ENCODE assay signal across 1 cellular context in genomic region chr20:17875981-17876385, GRCh38.
TF ChIP-seq lines count a peak whose summit lies in the region.

No MANE protein-coding gene starts in this region.

TF ChIP-seq in HepG2, 621 proteins besides CTCF, POLR2A, EP300 and RAD21 (continued from another document):
- TF ChIP-seq, protein P1, sequence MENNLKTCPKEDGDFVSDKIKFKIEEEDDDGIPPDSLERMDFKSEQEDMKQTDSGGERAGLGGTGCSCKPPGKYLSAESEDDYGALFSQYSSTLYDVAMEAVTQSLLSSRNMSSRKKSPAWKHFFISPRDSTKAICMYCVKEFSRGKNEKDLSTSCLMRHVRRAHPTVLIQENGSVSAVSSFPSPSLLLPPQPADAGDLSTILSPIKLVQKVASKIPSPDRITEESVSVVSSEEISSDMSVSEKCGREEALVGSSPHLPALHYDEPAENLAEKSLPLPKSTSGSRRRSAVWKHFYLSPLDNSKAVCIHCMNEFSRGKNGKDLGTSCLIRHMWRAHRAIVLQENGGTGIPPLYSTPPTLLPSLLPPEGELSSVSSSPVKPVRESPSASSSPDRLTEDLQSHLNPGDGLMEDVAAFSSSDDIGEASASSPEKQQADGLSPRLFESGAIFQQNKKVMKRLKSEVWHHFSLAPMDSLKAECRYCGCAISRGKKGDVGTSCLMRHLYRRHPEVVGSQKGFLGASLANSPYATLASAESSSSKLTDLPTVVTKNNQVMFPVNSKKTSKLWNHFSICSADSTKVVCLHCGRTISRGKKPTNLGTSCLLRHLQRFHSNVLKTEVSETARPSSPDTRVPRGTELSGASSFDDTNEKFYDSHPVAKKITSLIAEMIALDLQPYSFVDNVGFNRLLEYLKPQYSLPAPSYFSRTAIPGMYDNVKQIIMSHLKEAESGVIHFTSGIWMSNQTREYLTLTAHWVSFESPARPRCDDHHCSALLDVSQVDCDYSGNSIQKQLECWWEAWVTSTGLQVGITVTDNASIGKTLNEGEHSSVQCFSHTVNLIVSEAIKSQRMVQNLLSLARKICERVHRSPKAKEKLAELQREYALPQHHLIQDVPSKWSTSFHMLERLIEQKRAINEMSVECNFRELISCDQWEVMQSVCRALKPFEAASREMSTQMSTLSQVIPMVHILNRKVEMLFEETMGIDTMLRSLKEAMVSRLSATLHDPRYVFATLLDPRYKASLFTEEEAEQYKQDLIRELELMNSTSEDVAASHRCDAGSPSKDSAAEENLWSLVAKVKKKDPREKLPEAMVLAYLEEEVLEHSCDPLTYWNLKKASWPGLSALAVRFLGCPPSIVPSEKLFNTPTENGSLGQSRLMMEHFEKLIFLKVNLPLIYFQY (CRISPR knock-in tag; IDR thresholded peaks at IDR 0.05; ENCODE audit: borderline replicate concordance) = no peak
- TF ChIP-seq IRF2 (CRISPR knock-in tag; IDR thresholded peaks at IDR 0.05) (0 out of 2 replicates have a peak, but pooled peaks have one; percentile 3), STAG1 (CRISPR knock-in tag; IDR thresholded peaks at IDR 0.05) (peak; percentile 4; the same call in 1 of the 2 replicates), GFI1 (CRISPR knock-in tag; IDR thresholded peaks at IDR 0.05; ENCODE audit: borderline replicate concordance) (0 out of 2 replicates have a peak, but pooled peaks have one; percentile 23), ZNF225 (CRISPR knock-in tag; IDR thresholded peaks at IDR 0.05) (peak; percentile 57; the same call in 1 of the 2 replicates), SMAD9 (CRISPR knock-in tag; IDR thresholded peaks at IDR 0.05) (0 out of 2 replicates have a peak, but pooled peaks have one; percentile 20), SMAD1 (CRISPR knock-in tag; IDR thresholded peaks at IDR 0.05; ENCODE audit: borderline replicate concordance, low read depth) (0 out of 2 replicates have a peak, but pooled peaks have one; percentile 59), MLLT10 (CRISPR knock-in tag; IDR thresholded peaks at IDR 0.05) (no peak), GABPB1 (CRISPR knock-in tag; IDR thresholded peaks at IDR 0.05) (peak; percentile 9; the same call in 1 of the 2 replicates), HNF4A (CRISPR knock-in tag; IDR thresholded peaks at IDR 0.05) (peak; percentile 25; the same call in 1 of the 2 replicates), ZNF343 (CRISPR knock-in tag; IDR thresholded peaks at IDR 0.05) (0 out of 2 replicates have a peak, but pooled peaks have one; percentile 10), HNRNPL (IDR thresholded peaks at IDR 0.05; ENCODE audit: low read depth, low read length) (peak; percentile 82), RCOR2 (CRISPR knock-in tag; IDR thresholded peaks at IDR 0.05) (0 out of 2 replicates have a peak, but pooled peaks have one; percentile 13), USF2 (IDR thresholded peaks at IDR 0.05; ENCODE audit: low read depth, low read length) (0 out of 2 replicates have a peak, but pooled peaks have one; percentile 9), USF2 (CRISPR knock-in tag; IDR thresholded peaks at IDR 0.05; ENCODE audit: borderline replicate concordance) (no peak), ZBTB38 (CRISPR knock-in tag; IDR thresholded peaks at IDR 0.05) (peak; percentile 99), KDM5A (IDR thresholded peaks at IDR 0.05; ENCODE audit: borderline replicate concordance, low read length) (no peak), ADNP (CRISPR knock-in tag; IDR thresholded peaks at IDR 0.05) (no peak), SOX13 (IDR thresholded peaks at IDR 0.05) (no peak), SOX13 (CRISPR knock-in tag; conservative IDR thresholded peaks at IDR 0.05 in 1 of 2, IDR thresholded peaks at IDR 0.05 in 1 of 2) (0 out of 4 replicates have a peak, but pooled peaks of 1 of the 2 experiments have one; percentile 22), ZC3H4 (CRISPR knock-in tag; IDR thresholded peaks at IDR 0.05; ENCODE audit: borderline replicate concordance) (peak; percentile 91), CSRNP1 (CRISPR knock-in tag; IDR thresholded peaks at IDR 0.05) (no peak), KDM2A (CRISPR knock-in tag; IDR thresholded peaks at IDR 0.05; ENCODE audit: borderline replicate concordance, low read depth) (0 out of 2 replicates have a peak, but pooled peaks have one; percentile 14), ZNF232 (CRISPR knock-in tag; IDR thresholded peaks at IDR 0.05; ENCODE audit: borderline replicate concordance) (0 out of 2 replicates have a peak, but pooled peaks have one; percentile 30), MAFF (IDR thresholded peaks at IDR 0.05; ENCODE audit: low read depth, low read length) (no peak), PRMT3 (CRISPR knock-in tag; IDR thresholded peaks at IDR 0.05; ENCODE audit: borderline replicate concordance, low read depth) (peak; percentile 18; the same call in 1 of the 2 replicates), XRCC5 (optimal IDR thresholded peaks at IDR 0.05; ENCODE audit: low read length) (peak; percentile 52), HOXA3 (CRISPR knock-in tag; IDR thresholded peaks at IDR 0.05) (0 out of 2 replicates have a peak, but pooled peaks have one; percentile 15), DR1 (CRISPR knock-in tag; IDR thresholded peaks at IDR 0.05) (no peak), ZBTB33 (CRISPR knock-in tag; IDR thresholded peaks at IDR 0.05) (peak; percentile 92)
- TF ChIP-seq, protein P2, sequence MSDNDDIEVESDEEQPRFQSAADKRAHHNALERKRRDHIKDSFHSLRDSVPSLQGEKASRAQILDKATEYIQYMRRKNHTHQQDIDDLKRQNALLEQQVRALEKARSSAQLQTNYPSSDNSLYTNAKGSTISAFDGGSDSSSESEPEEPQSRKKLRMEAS (IDR thresholded peaks at IDR 0.05) = peak; percentile 36; the same call in 1 of the 2 replicates
- TF ChIP-seq, protein P3, sequence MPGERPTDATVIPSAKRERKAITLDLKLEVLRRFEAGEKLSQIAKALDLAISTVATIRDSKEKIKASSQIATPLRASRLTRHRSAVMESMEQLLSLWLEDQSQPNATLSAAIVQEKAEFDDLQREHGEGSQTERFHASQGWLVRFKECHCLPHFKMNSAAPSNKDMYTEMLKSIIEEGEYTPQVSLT (CRISPR knock-in tag; IDR thresholded peaks at IDR 0.05; ENCODE audit: borderline replicate concordance, low read depth) = no peak
- TF ChIP-seq, protein P4, sequence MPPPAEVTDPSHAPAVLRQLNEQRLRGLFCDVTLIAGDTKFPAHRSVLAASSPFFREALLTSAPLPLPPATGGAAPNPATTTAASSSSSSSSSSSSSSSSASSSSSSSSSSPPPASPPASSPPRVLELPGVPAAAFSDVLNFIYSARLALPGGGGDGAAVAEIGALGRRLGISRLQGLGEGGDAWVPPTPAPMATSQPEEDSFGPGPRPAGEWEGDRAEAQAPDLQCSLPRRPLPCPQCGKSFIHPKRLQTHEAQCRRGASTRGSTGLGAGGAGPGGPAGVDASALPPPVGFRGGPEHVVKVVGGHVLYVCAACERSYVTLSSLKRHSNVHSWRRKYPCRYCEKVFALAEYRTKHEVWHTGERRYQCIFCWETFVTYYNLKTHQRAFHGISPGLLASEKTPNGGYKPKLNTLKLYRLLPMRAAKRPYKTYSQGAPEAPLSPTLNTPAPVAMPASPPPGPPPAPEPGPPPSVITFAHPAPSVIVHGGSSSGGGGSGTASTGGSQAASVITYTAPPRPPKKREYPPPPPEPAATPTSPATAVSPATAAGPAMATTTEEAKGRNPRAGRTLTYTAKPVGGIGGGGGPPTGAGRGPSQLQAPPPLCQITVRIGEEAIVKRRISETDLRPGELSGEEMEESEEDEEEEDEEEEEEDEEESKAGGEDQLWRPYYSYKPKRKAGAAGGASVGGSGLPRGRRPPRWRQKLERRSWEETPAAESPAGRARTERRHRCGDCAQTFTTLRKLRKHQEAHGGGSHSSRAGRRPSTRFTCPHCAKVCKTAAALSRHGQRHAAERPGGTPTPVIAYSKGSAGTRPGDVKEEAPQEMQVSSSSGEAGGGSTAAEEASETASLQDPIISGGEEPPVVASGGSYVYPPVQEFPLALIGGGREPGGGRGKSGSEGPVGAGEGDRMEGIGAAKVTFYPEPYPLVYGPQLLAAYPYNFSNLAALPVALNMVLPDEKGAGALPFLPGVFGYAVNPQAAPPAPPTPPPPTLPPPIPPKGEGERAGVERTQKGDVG (CRISPR knock-in tag; IDR thresholded peaks at IDR 0.05; ENCODE audit: borderline replicate concordance) = 0 out of 2 replicates have a peak, but pooled peaks have one; percentile 60
TF ChIP-seq in HepG2: peak in this region for 28.
